In the genomic region with DNA sequence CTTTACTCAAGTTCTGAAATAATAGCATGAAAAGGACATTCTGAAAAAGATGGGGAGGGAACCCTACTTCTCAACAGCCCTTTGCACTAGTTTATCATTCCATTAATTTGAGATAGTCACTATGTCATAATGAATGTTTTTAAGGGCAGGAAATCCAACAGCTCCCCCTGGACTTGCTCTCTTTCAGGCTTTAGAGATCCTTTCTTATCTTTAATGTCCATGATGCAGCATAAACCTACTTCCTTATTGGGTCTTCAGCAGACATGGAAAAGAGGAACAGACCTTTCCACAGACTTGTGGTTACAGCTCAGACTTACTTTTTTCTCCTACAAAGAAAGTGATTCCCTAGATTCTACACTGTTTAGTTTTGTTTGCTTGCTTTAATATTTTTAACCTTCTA, we compare ENCODE assay signal across 17 cellular contexts.
DNase-seq lines count a peak whose midpoint lies in the region; ATAC-seq, FAIRE-seq and TF ChIP-seq lines count a peak whose summit lies in the region.
"Had no signal": no experiment of that assay in that cellular context is flagged by ENCODE, and none has a peak within 500 bp of the region (broad histone marks: within the 10 kb centered on the region; RNA-seq: fewer than 3 reads in every experiment).

No MANE protein-coding gene starts in this region.

- no peak for FAIRE-seq in HepG2 (lab: Jason Lieb, UNC)
- FAIRE-seq: A549 had no signal

- peaks cover 18 to 65% of the 10 kb centered on the region in 2 experiments for H3K36me3 ChIP-seq in HepG2 (replicated peaks in 1 of 2; ENCODE audit: control insufficient read depth in 1 of 2, insufficient read depth in 2 of 2, low read length in 2 of 2)
- peaks cover 4% of the 10 kb centered on the region for H3K36me3 ChIP-seq in colonic mucosa

- TSS peak; percentile 40 for BruUV-seq in HepG2 (replicated peaks; lab: Mats Ljungman, UMichigan)

- H3K27me3 ChIP-seq in HepG2 (ENCODE audit: control insufficient read depth in 1 of 2, insufficient read depth in 2 of 2, low read length in 2 of 2) = no peaks in the 10 kb centered on the region
- H3K27me3 ChIP-seq in colonic mucosa = no peaks in the 10 kb centered on the region

- POLR2A ChIA-PET in HepG2 (lab: Yijun Ruan, JAX) = no interaction called here

- intact Hi-C loops in CD14-positive monocyte (cut with micrococcal nuclease) = no loop called here
- intact Hi-C loops in HepG2 (cut with micrococcal nuclease; ENCODE audit: unreplicated experiment) = no loop called here
- intact Hi-C loops in colonic mucosa (cut with DNase I) = no loop called here

- H3K27ac ChIP-seq in HepG2 (ENCODE audit: extremely low read length, insufficient read depth, low read length) (no peak overlapping the region), colonic mucosa (no peak overlapping the region)
- H3K27ac ChIP-seq: A549 had no signal

- H3K9me3 Mint-ChIP-seq in CD14-positive monocyte = peaks cover 0 to 3% (median 0%) of the 10 kb centered on the region in 7 donors
- H3K9me3 Mint-ChIP-seq: CD4-positive, alpha-beta T cell; stimulated activated naive CD8-positive, alpha-beta T cell treated with anti-CD3 and anti-CD28 coated beads, Interleukin-15, amount 100 ng/mL, for 72 hours had no signal

- H3K9me3 ChIP-seq in HepG2 (ENCODE audit: low read length) (no peaks in the 10 kb centered on the region), colonic mucosa (no peaks in the 10 kb centered on the region)
- H3K9me3 ChIP-seq: A549 had no signal

- H3K9ac ChIP-seq in HepG2 (ENCODE audit: insufficient read depth, low read depth, low read length) = no peak overlapping the region
- H3K9ac ChIP-seq in colonic mucosa (ENCODE audit: low read depth in 2 of 2, low read length in 2 of 2) = no peak overlapping the region

- no peak for TF ChIP-seq POLR2A in HepG2 (IDR thresholded peaks at IDR 0.05; ENCODE audit: insufficient read depth in 1 of 2, low read depth in 2 of 2, low read length in 2 of 2)

- ATAC-seq in HepG2 (no peak), GM18511 (IDR thresholded peaks at IDR 0.05; ENCODE audit: unreplicated experiment) (no peak)
- ATAC-seq: A549; Panc1; sciatic nerve; stimulated activated naive CD8-positive, alpha-beta T cell treated with anti-CD3 and anti-CD28 coated beads, Interleukin-15, amount 100 ng/mL, for 72 hours had no signal

- H3K4me2 ChIP-seq in HepG2 (ENCODE audit: low read depth, low read length) = no peak overlapping the region
- H3K4me2 ChIP-seq: A549 had no signal

- H3K36me3 Mint-ChIP-seq in CD14-positive monocyte = peaks cover 66 to 81% of the 10 kb centered on the region in 2 donors

- no peak for DNase-seq in CD14-positive monocyte (ENCODE audit: low spot score)
- DNase-seq in NOMO-1 (lab: John Stamatoyannopoulos, UW; ENCODE audit: unreplicated experiment in 2 of 2) = peak; percentile 42 to 95
- DNase-seq in amniotic epithelial cell (ENCODE audit: low read depth) = peak; percentile 89
- DNase-seq in HepG2 (ENCODE audit: low spot score) = no peak
- DNase-seq in colonic mucosa = no peak
- DNase-seq in C1 segment of cervical spinal cord (lab: John Stamatoyannopoulos, UW) = no peak
- no peak for DNase-seq in activated CD4-positive, alpha-beta T cell treated with anti-CD3 and anti-CD28 coated beads for 4 hours
- DNase-seq: CD4-positive, alpha-beta T cell; effector memory CD4-positive, alpha-beta T cell; MM.1S; NCI-H2029 treated with DMSO at 0.1 percent for 48 hours; NCI-H526; stimulated activated naive CD8-positive, alpha-beta T cell treated with anti-CD3 and anti-CD28 coated beads, Interleukin-15, amount 100 ng/mL, for 72 hours had no signal

- peak overlapping the region; percentile 41 to 84 (median 72) for H3K27ac Mint-ChIP-seq in CD14-positive monocyte
- H3K27ac Mint-ChIP-seq: CD4-positive, alpha-beta T cell; stimulated activated naive CD8-positive, alpha-beta T cell treated with anti-CD3 and anti-CD28 coated beads, Interleukin-15, amount 100 ng/mL, for 72 hours had no signal

- peaks cover 20% of the 10 kb centered on the region for H3K4me1 Mint-ChIP-seq in CD14-positive monocyte

- no peaks in the 10 kb centered on the region for H3K79me2 ChIP-seq in HepG2 (ENCODE audit: insufficient read depth, low read length)

- H3K27me3 Mint-ChIP-seq in CD14-positive monocyte (ENCODE audit: low read depth in 3 of 3) = no peaks in the 10 kb centered on the region
- H3K27me3 Mint-ChIP-seq: CD4-positive, alpha-beta T cell; stimulated activated naive CD8-positive, alpha-beta T cell treated with anti-CD3 and anti-CD28 coated beads, Interleukin-15, amount 100 ng/mL, for 72 hours had no signal

- H3K4me1 ChIP-seq in HepG2 (ENCODE audit: insufficient read depth, low read length) (no peaks in the 10 kb centered on the region), colonic mucosa (no peaks in the 10 kb centered on the region)
- H3K4me1 ChIP-seq: A549 had no signal

- in situ Hi-C loops in HepG2 (cut with HindIII; ENCODE audit: extremely low pct_ligation_motif_present, low pct_unique_long_range_greater_than_20kb) = no loop called here

- H4K20me1 ChIP-seq in HepG2 (ENCODE audit: insufficient read depth, low read length) = no peaks in the 10 kb centered on the region

- no peak overlapping the region for H3K4me3 ChIP-seq in HepG2 (replicated peaks in 1 of 3; ENCODE audit: insufficient read depth in 1 of 3, low read depth in 2 of 3, low read length in 3 of 3)
- no peak overlapping the region for H3K4me3 ChIP-seq in colonic mucosa
- H3K4me3 ChIP-seq: A549 had no signal

- H2AFZ ChIP-seq in HepG2 (ENCODE audit: low read length) = no peak overlapping the region

- no peak for TF ChIP-seq EP300 in HepG2 (IDR thresholded peaks at IDR 0.05; ENCODE audit: low read depth in 2 of 2, low read length in 2 of 2)
- TF ChIP-seq EP300 in HepG2 (CRISPR knock-in tag; IDR thresholded peaks at IDR 0.05; ENCODE audit: borderline replicate concordance) = no peak

- CTCF ChIA-PET in HepG2 (lab: Yijun Ruan, JAX; ENCODE audit: low intra/inter-chr PET ratio, low total read pairs) = no interaction called here

- H3K4me3 Mint-ChIP-seq in CD14-positive monocyte = peak overlapping the region in 1 of 2 donors; percentile 75
- H3K4me3 Mint-ChIP-seq: CD4-positive, alpha-beta T cell; stimulated activated naive CD8-positive, alpha-beta T cell treated with anti-CD3 and anti-CD28 coated beads, Interleukin-15, amount 100 ng/mL, for 72 hours had no signal

- TF ChIP-seq RAD21 in HepG2 (CRISPR knock-in tag; IDR thresholded peaks at IDR 0.05) = no peak

- TF ChIP-seq CTCF in CD14-positive monocyte (IDR thresholded peaks at IDR 0.05) (no peak), HepG2 (CRISPR knock-in tag; IDR thresholded peaks at IDR 0.05) (no peak), colonic mucosa (IDR thresholded peaks at IDR 0.05) (no peak)

TF ChIP-seq in HepG2, 621 proteins besides CTCF, POLR2A, EP300 and RAD21 (continues in another document):
- no peak for TF ChIP-seq TRIM24 (CRISPR knock-in tag; IDR thresholded peaks at IDR 0.05)
- TF ChIP-seq, protein P1, sequence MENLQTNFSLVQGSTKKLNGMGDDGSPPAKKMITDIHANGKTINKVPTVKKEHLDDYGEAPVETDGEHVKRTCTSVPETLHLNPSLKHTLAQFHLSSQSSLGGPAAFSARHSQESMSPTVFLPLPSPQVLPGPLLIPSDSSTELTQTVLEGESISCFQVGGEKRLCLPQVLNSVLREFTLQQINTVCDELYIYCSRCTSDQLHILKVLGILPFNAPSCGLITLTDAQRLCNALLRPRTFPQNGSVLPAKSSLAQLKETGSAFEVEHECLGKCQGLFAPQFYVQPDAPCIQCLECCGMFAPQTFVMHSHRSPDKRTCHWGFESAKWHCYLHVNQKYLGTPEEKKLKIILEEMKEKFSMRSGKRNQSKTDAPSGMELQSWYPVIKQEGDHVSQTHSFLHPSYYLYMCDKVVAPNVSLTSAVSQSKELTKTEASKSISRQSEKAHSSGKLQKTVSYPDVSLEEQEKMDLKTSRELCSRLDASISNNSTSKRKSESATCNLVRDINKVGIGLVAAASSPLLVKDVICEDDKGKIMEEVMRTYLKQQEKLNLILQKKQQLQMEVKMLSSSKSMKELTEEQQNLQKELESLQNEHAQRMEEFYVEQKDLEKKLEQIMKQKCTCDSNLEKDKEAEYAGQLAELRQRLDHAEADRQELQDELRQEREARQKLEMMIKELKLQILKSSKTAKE (CRISPR knock-in tag; IDR thresholded peaks at IDR 0.05; ENCODE audit: borderline replicate concordance) = no peak
- TF ChIP-seq BRCA1 (CRISPR knock-in tag; IDR thresholded peaks at IDR 0.05) = no peak
- TF ChIP-seq ZMYM2 (CRISPR knock-in tag; IDR thresholded peaks at IDR 0.05) = no peak
- TF ChIP-seq MATR3 (CRISPR knock-in tag; IDR thresholded peaks at IDR 0.05) = no peak
- TF ChIP-seq, protein P2, sequence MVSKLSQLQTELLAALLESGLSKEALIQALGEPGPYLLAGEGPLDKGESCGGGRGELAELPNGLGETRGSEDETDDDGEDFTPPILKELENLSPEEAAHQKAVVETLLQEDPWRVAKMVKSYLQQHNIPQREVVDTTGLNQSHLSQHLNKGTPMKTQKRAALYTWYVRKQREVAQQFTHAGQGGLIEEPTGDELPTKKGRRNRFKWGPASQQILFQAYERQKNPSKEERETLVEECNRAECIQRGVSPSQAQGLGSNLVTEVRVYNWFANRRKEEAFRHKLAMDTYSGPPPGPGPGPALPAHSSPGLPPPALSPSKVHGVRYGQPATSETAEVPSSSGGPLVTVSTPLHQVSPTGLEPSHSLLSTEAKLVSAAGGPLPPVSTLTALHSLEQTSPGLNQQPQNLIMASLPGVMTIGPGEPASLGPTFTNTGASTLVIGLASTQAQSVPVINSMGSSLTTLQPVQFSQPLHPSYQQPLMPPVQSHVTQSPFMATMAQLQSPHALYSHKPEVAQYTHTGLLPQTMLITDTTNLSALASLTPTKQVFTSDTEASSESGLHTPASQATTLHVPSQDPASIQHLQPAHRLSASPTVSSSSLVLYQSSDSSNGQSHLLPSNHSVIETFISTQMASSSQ (IDR thresholded peaks at IDR 0.05; ENCODE audit: low read depth) = no peak
- TF ChIP-seq, protein P2 (CRISPR knock-in tag; IDR thresholded peaks at IDR 0.05; ENCODE audit: borderline replicate concordance) = no peak
- TF ChIP-seq ZSCAN21 (CRISPR knock-in tag; IDR thresholded peaks at IDR 0.05; ENCODE audit: borderline replicate concordance) = no peak
- no peak for TF ChIP-seq HNRNPLL (IDR thresholded peaks at IDR 0.05; ENCODE audit: low read depth, low read length, poor library complexity, severe bottlenecking)

Comparison
In these comparisons a context has a peak if more than half of its experiments do, and no peak if none do; other contexts are left out.
1. DNase-seq: peak in NOMO-1 (2 of 2) and amniotic epithelial cell (single experiment); none in CD14-positive monocyte (single experiment), HepG2 (single experiment), colonic mucosa (single experiment), C1 segment of cervical spinal cord (0 of 14) and activated CD4-positive, alpha-beta T cell treated with anti-CD3 and anti-CD28 coated beads for 4 hours (0 of 2).